9 cellular contexts compared by ENCODE assay signal in genomic region chr7:130887182-130888016, GRCh38.
DNase-seq lines count a peak whose midpoint lies in the region; ATAC-seq, FAIRE-seq and TF ChIP-seq lines count a peak whose summit lies in the region.
"Had no signal": no experiment of that assay in that cellular context is flagged by ENCODE, and none has a peak within 500 bp of the region (broad histone marks: within the 10 kb centered on the region; RNA-seq: fewer than 3 reads in every experiment).

No MANE protein-coding gene starts in this region.

- peaks cover 27% of the 10 kb centered on the region for H3K4me1 Mint-ChIP-seq in Caco-2 (ENCODE audit: low read depth, unreplicated experiment)

- H3K36me3 Mint-ChIP-seq in Caco-2 (ENCODE audit: insufficient read depth, unreplicated experiment), result peaks cover 24% of the 10 kb centered on the region

- H3K36me3 ChIP-seq in Caco-2 (ENCODE audit: control insufficient read depth, insufficient read depth, low read length), result no peaks in the 10 kb centered on the region

- no peak overlapping the region for H3K4me3 ChIP-seq in Caco-2 (ENCODE audit: low read depth, low read length)

- TF ChIP-seq CTCF in Caco-2 (IDR thresholded peaks at IDR 0.05; ENCODE audit: insufficient read depth in 1 of 2, low read depth in 1 of 2, low read length in 1 of 2, severe bottlenecking in 1 of 2, unreplicated experiment in 1 of 2), result no peak
- no peak for TF ChIP-seq CTCF in omental fat pad (IDR thresholded peaks at IDR 0.05)

- DNase-seq in Caco-2, result no peak
- DNase-seq in RCC 7860 (ENCODE audit: low spot score), result peak; percentile 98
- DNase-seq in dermis microvascular lymphatic vessel endothelial cell (ENCODE audit: low read depth in 2 of 2), result peak; percentile 88 to 94
- DNase-seq in omental fat pad (ENCODE audit: low spot score), result no peak
- no peak for DNase-seq in NOMO-1 (lab: John Stamatoyannopoulos, UW; ENCODE audit: unreplicated experiment in 2 of 2)
- DNase-seq in MV-4-11 (lab: John Stamatoyannopoulos, UW), result no peak
- DNase-seq in SHP77 treated with DMSO at 0.1 percent for 48 hours (lab: John Stamatoyannopoulos, UW), result no peak

- CTCF ChIA-PET in Caco-2 (lab: Charles Lee), result interaction anchor here (1.2 kb wide), 1 partner anchor 10 kb away, joined by 7 read pairs; no protein-coding TSS in a partner anchor

- H3K9me3 ChIP-seq in Caco-2, result no peaks in the 10 kb centered on the region

- no peaks in the 10 kb centered on the region for H3K9me3 Mint-ChIP-seq in Caco-2 (ENCODE audit: unreplicated experiment)

- H3K27me3 Mint-ChIP-seq in Caco-2 (ENCODE audit: insufficient read depth, unreplicated experiment), result no peaks in the 10 kb centered on the region

- H3K27ac Mint-ChIP-seq in Caco-2 (ENCODE audit: unreplicated experiment), result peak overlapping the region; percentile 1

- intact Hi-C loops in Caco-2 (cut with micrococcal nuclease; ENCODE audit: unreplicated experiment), result no loop called here

- peaks cover 18% of the 10 kb centered on the region for H3K4me1 ChIP-seq in Caco-2

- peak; percentile 96 for FAIRE-seq in RCC 7860 (lab: Jason Lieb, UNC)
- FAIRE-seq: GM19239 had no signal

- no TSS peak for BruUV-seq in Caco-2 (replicated peaks; lab: Mats Ljungman, UMichigan)

- H3K27me3 ChIP-seq in Caco-2 (replicated peaks; ENCODE audit: control insufficient read depth, insufficient read depth, low read length), result no peaks in the 10 kb centered on the region

- ATAC-seq in omental fat pad (ENCODE audit: low FRiP score), result peak; percentile 15
- ATAC-seq in GM18498 (IDR thresholded peaks at IDR 0.05; ENCODE audit: unreplicated experiment), result no peak

- POLR2A ChIA-PET in Caco-2 (lab: Charles Lee), result no interaction called here

- no peak overlapping the region for H3K4me3 Mint-ChIP-seq in Caco-2 (ENCODE audit: unreplicated experiment)

Comparison
In these comparisons a context has a peak if more than half of its experiments do, and no peak if none do; other contexts are left out.
1. DNase-seq: peak in RCC 7860 (single experiment) and dermis microvascular lymphatic vessel endothelial cell (2 of 2); none in Caco-2 (0 of 2), omental fat pad (single experiment), NOMO-1 (0 of 2), MV-4-11 (single experiment) and SHP77 treated with DMSO at 0.1 percent for 48 hours (single experiment).